Comparison of ENCODE assay signal across 8 cellular contexts in genomic region chr3:116052602-116053001, GRCh38.
"Had no signal": no experiment of that assay in that cellular context is flagged by ENCODE, and none has a peak within 500 bp of the region (broad histone marks: within the 10 kb centered on the region; RNA-seq: fewer than 3 reads in every experiment).

No MANE protein-coding gene starts in this region.

- H2AFZ ChIP-seq: GM23248 had no signal

- H3K4me3 ChIP-seq: GM23248, K562 had no signal

- DNase-seq: GM23248, GOT3, H7, HCEC 1CT, IMR-90, KG1 had no signal

- H3K27ac ChIP-seq: GM23248 had no signal

- ATAC-seq: K562 had no signal

- H3K9ac ChIP-seq: GM23248 had no signal

- FAIRE-seq: HTR-8/SVneo, K562 had no signal
